21 cellular contexts compared by ENCODE assay signal in genomic region chr21:41593051-41593783, GRCh38.
DNase-seq lines count a peak whose midpoint lies in the region; ATAC-seq and TF ChIP-seq lines count a peak whose summit lies in the region.
"Had no signal": no experiment of that assay in that cellular context is flagged by ENCODE, and none has a peak within 500 bp of the region (broad histone marks: within the 10 kb centered on the region; RNA-seq: fewer than 3 reads in every experiment).

No MANE protein-coding gene starts in this region.

- H3K4me3 Mint-ChIP-seq in type B pancreatic cell, result peak overlapping the region; percentile 16
- no peak overlapping the region for H3K4me3 Mint-ChIP-seq in stimulated activated effector memory CD8-positive, alpha-beta T cell treated with anti-CD3 and anti-CD28 coated beads, Interleukin-12 subunit alpha, Interleukin-12 subunit beta, amount 100 ng/mL, for 72 hours
- H3K4me3 Mint-ChIP-seq in stimulated activated naive B cell treated with anti-CD40 and anti-IgM and Interleukin-4, amounts not matched to agents 10 μg/mL and 1 μg/mL and 100 μg/mL, for 72 hours, result no peak overlapping the region
- H3K4me3 Mint-ChIP-seq: effector memory CD8-positive, alpha-beta T cell; memory B cell; natural killer cell treated with Interleukin-12 subunit alpha and Interleukin-12 subunit beta and Interleukin-15 and Interleukin-18, amount 100 ng/mL, for 72 hours had no signal

- H3K9me3 ChIP-seq in HUES48 (ENCODE audit: control insufficient read depth, insufficient read depth, low read length), result no peaks in the 10 kb centered on the region
- H3K9me3 ChIP-seq: esophagus muscularis mucosa, ovary, right lobe of liver had no signal

- no peaks in the 10 kb centered on the region for H3K27me3 Mint-ChIP-seq in type B pancreatic cell
- H3K27me3 Mint-ChIP-seq in stimulated activated naive B cell treated with anti-CD40 and anti-IgM and Interleukin-4, amounts not matched to agents 10 μg/mL and 1 μg/mL and 100 μg/mL, for 72 hours, result peaks cover 16 to 27% of the 10 kb centered on the region in 2 donors

- DNase-seq in ecto neural progenitor cell (ENCODE audit: low spot score), result peak; percentile 27
- DNase-seq in mesenteric fat pad (ENCODE audit: low spot score), result peak; percentile 20
- no peak for DNase-seq in type B pancreatic cell (ENCODE audit: extremely low spot score, unreplicated experiment)
- no peak for DNase-seq in COLO668 (lab: John Stamatoyannopoulos, UW; ENCODE audit: unreplicated experiment)
- no peak for DNase-seq in stimulated activated effector memory CD8-positive, alpha-beta T cell treated with anti-CD3 and anti-CD28 coated beads, Interleukin-12 subunit alpha, Interleukin-12 subunit beta, amount 100 ng/mL, for 72 hours (ENCODE audit: low spot score in 2 of 2)
- DNase-seq in stimulated activated naive B cell treated with anti-CD40 and anti-IgM and Interleukin-4, amounts not matched to agents 10 μg/mL and 1 μg/mL and 100 μg/mL, for 72 hours, result no peak
- DNase-seq: activated CD4-positive, alpha-beta T cell treated with anti-CD3 and anti-CD28 coated beads, Interleukin-2, amount 50 U/mL, for 4 hours; AML-193; effector memory CD8-positive, alpha-beta T cell; GOT3; hypothalamus; Kasumi-1; NCI-H187; ovary; right lobe of liver; stimulated activated CD4-positive, alpha-beta T cell treated with anti-CD3 and anti-CD28 coated beads, Interleukin-15, amount 100 ng/mL, for 24 hours had no signal

- H3K9me3 Mint-ChIP-seq in type B pancreatic cell, result no peaks in the 10 kb centered on the region
- H3K9me3 Mint-ChIP-seq in stimulated activated effector memory CD8-positive, alpha-beta T cell treated with anti-CD3 and anti-CD28 coated beads, Interleukin-12 subunit alpha, Interleukin-12 subunit beta, amount 100 ng/mL, for 72 hours, result peaks cover 5% of the 10 kb centered on the region
- peaks cover 7% of the 10 kb centered on the region in 2 donors for H3K9me3 Mint-ChIP-seq in stimulated activated naive B cell treated with anti-CD40 and anti-IgM and Interleukin-4, amounts not matched to agents 10 μg/mL and 1 μg/mL and 100 μg/mL, for 72 hours
- H3K9me3 Mint-ChIP-seq: effector memory CD8-positive, alpha-beta T cell; natural killer cell treated with Interleukin-12 subunit alpha and Interleukin-12 subunit beta and Interleukin-15 and Interleukin-18, amount 100 ng/mL, for 72 hours had no signal

- no peak overlapping the region for H3K4me3 ChIP-seq in HUES48 (ENCODE audit: low read depth, low read length)
- H3K4me3 ChIP-seq: esophagus muscularis mucosa, ovary, right lobe of liver had no signal

- H3K9ac ChIP-seq in HUES48 (ENCODE audit: low read depth, low read length), result no peak overlapping the region

- no peaks in the 10 kb centered on the region for H3K4me1 Mint-ChIP-seq in type B pancreatic cell (ENCODE audit: unreplicated experiment)
- no peaks in the 10 kb centered on the region for H3K4me1 Mint-ChIP-seq in stimulated activated effector memory CD8-positive, alpha-beta T cell treated with anti-CD3 and anti-CD28 coated beads, Interleukin-12 subunit alpha, Interleukin-12 subunit beta, amount 100 ng/mL, for 72 hours
- no peaks in the 10 kb centered on the region for H3K4me1 Mint-ChIP-seq in stimulated activated naive B cell treated with anti-CD40 and anti-IgM and Interleukin-4, amounts not matched to agents 10 μg/mL and 1 μg/mL and 100 μg/mL, for 72 hours
- H3K4me1 Mint-ChIP-seq: memory B cell had no signal

- peaks cover 4% of the 10 kb centered on the region for H3K27me3 ChIP-seq in HUES48 (ENCODE audit: control insufficient read depth, insufficient read depth, low read length)
- H3K27me3 ChIP-seq: ovary, right lobe of liver had no signal

- peaks cover 20% of the 10 kb centered on the region for H3K4me1 ChIP-seq in HUES48 (ENCODE audit: control insufficient read depth, insufficient read depth, low read length)
- H3K4me1 ChIP-seq: esophagus muscularis mucosa, right lobe of liver had no signal

- H3K36me3 Mint-ChIP-seq in type B pancreatic cell, result no peaks in the 10 kb centered on the region
- no peaks in the 10 kb centered on the region for H3K36me3 Mint-ChIP-seq in stimulated activated effector memory CD8-positive, alpha-beta T cell treated with anti-CD3 and anti-CD28 coated beads, Interleukin-12 subunit alpha, Interleukin-12 subunit beta, amount 100 ng/mL, for 72 hours
- H3K36me3 Mint-ChIP-seq in stimulated activated naive B cell treated with anti-CD40 and anti-IgM and Interleukin-4, amounts not matched to agents 10 μg/mL and 1 μg/mL and 100 μg/mL, for 72 hours, result peaks cover 0 to 1% of the 10 kb centered on the region in 2 donors
- H3K36me3 Mint-ChIP-seq: natural killer cell treated with Interleukin-12 subunit alpha and Interleukin-12 subunit beta and Interleukin-15 and Interleukin-18, amount 100 ng/mL, for 72 hours had no signal

- ATAC-seq in stimulated activated effector memory CD8-positive, alpha-beta T cell treated with anti-CD3 and anti-CD28 coated beads, Interleukin-12 subunit alpha, Interleukin-12 subunit beta, amount 100 ng/mL, for 72 hours, result no peak
- ATAC-seq in stimulated activated naive B cell treated with anti-CD40 and anti-IgM and Interleukin-4, amounts not matched to agents 10 μg/mL and 1 μg/mL and 100 μg/mL, for 72 hours (replicated peaks), result no peak
- ATAC-seq: effector memory CD8-positive, alpha-beta T cell; natural killer cell treated with Interleukin-12 subunit alpha and Interleukin-12 subunit beta and Interleukin-15 and Interleukin-18, amount 100 ng/mL, for 72 hours; right lobe of liver had no signal

- no peaks in the 10 kb centered on the region for H3K36me3 ChIP-seq in HUES48 (ENCODE audit: control insufficient read depth, insufficient read depth, low read length)
- H3K36me3 ChIP-seq: esophagus muscularis mucosa, ovary, right lobe of liver had no signal

- H3K27ac Mint-ChIP-seq in type B pancreatic cell, result peak overlapping the region; percentile 74
- no peak overlapping the region for H3K27ac Mint-ChIP-seq in stimulated activated effector memory CD8-positive, alpha-beta T cell treated with anti-CD3 and anti-CD28 coated beads, Interleukin-12 subunit alpha, Interleukin-12 subunit beta, amount 100 ng/mL, for 72 hours
- H3K27ac Mint-ChIP-seq in stimulated activated naive B cell treated with anti-CD40 and anti-IgM and Interleukin-4, amounts not matched to agents 10 μg/mL and 1 μg/mL and 100 μg/mL, for 72 hours, result no peak overlapping the region
- H3K27ac Mint-ChIP-seq: effector memory CD8-positive, alpha-beta T cell; memory B cell; natural killer cell treated with Interleukin-12 subunit alpha and Interleukin-12 subunit beta and Interleukin-15 and Interleukin-18, amount 100 ng/mL, for 72 hours had no signal

- no peak for TF ChIP-seq CTCF in type B pancreatic cell (conservative IDR thresholded peaks at IDR 0.05)

- peak overlapping the region; percentile 43 for H3K27ac ChIP-seq in HUES48 (ENCODE audit: low read depth, low read length)
- H3K27ac ChIP-seq: esophagus muscularis mucosa, ovary, right lobe of liver, RWPE1 had no signal

Comparison
In these comparisons a context has a peak if more than half of its experiments do, and no peak if none do; other contexts are left out.
1. DNase-seq: peak in ecto neural progenitor cell (single experiment) and mesenteric fat pad (single experiment); none in type B pancreatic cell (single experiment), COLO668 (single experiment), stimulated activated effector memory CD8-positive, alpha-beta T cell treated with anti-CD3 and anti-CD28 coated beads, Interleukin-12 subunit alpha, Interleukin-12 subunit beta, amount 100 ng/mL, for 72 hours (0 of 2) and stimulated activated naive B cell treated with anti-CD40 and anti-IgM and Interleukin-4, amounts not matched to agents 10 μg/mL and 1 μg/mL and 100 μg/mL, for 72 hours (single experiment).